Comparison of ENCODE assay signal across 20 cellular contexts in the genomic region with DNA sequence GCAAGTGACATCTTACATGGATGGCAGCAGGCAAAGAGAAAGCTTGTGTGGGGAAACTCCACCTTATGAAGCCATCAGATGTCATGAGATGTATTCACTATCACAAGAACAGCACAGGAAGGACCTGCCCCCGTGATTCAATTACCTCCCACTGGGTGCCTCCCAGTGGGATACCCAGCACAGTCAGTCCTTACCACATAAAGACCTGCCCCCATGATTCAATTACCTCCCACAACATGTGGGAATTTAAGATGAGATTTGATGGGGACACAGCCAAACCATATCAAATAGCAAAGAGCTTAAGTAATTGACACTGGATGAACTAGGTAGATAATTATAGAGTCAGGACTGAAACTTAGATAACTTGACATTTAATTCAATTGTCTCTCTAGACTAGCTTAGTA.
DNase-seq lines count a peak whose midpoint lies in the region; ATAC-seq, FAIRE-seq and TF ChIP-seq lines count a peak whose summit lies in the region.
"Had no signal": no experiment of that assay in that cellular context is flagged by ENCODE, and none has a peak within 500 bp of the region (broad histone marks: within the 10 kb centered on the region; RNA-seq: fewer than 3 reads in every experiment).

No MANE protein-coding gene starts in this region.

- ATAC-seq in GM18505 (IDR thresholded peaks at IDR 0.05; ENCODE audit: unreplicated experiment) = no peak
- ATAC-seq: gastroesophageal sphincter, left lobe of liver had no signal

- peak; percentile 55 for FAIRE-seq in H54 (lab: Jason Lieb, UNC)

- DNase-seq in H54 (ENCODE audit: insufficient read length, low spot score) (no peak), NCI-H226 (peak; percentile 77), astrocyte of the spinal cord (ENCODE audit: low read depth, low spot score) (peak; percentile 79), non-pigmented ciliary epithelial cell (ENCODE audit: low read depth) (peak; percentile 51), occipital lobe (lab: John Stamatoyannopoulos, UW) (no peak), T-helper 1 cell (no peak), GDM1 (lab: John Stamatoyannopoulos, UW) (no peak)
- DNase-seq: activated CD4-positive, alpha-beta T cell treated with anti-CD3 and anti-CD28 coated beads for 1 hour; activated naive CD8-positive, alpha-beta T cell treated with anti-CD3 and anti-CD28 coated beads for 36 hours; CD8-positive, alpha-beta memory T cell; HFFc6; NCI-H1105; NCI-H748 treated with DMSO at 0.1 percent for 48 hours; retina; SJCRH30; testis had no signal

- no peak overlapping the region for H3K4me3 ChIP-seq in astrocyte of the spinal cord (ENCODE audit: low read depth, low read length)
- H3K4me3 ChIP-seq: breast epithelium, gastroesophageal sphincter, SJCRH30, testis had no signal

- TF ChIP-seq POLR2A in H54 (IDR thresholded peaks at IDR 0.05; ENCODE audit: low read depth, low read length) (no peak), GM18505 (IDR thresholded peaks at IDR 0.05; ENCODE audit: borderline replicate concordance, extremely low read depth, insufficient read depth, insufficient read length) (no peak)

- in situ Hi-C loops in astrocyte of the spinal cord (cut with HindIII; ENCODE audit: low sequenced_read_pairs) = no loop called here

- TF ChIP-seq CTCF in astrocyte of the spinal cord (IDR thresholded peaks at IDR 0.05; ENCODE audit: low read depth, low read length) = no peak

Comparison
In these comparisons a context has a peak if more than half of its experiments do, and no peak if none do; other contexts are left out.
1. DNase-seq: peak in NCI-H226 (single experiment), astrocyte of the spinal cord (single experiment) and non-pigmented ciliary epithelial cell (single experiment); none in H54 (single experiment), occipital lobe (single experiment), T-helper 1 cell (0 of 5) and GDM1 (single experiment).